8 cellular contexts compared by ENCODE assay signal in genomic region chr17:78723001-78723796, GRCh38. TPM values are rescaled to one million over a fixed set of nuclear protein-coding genes. Genes with fewer than 3 reads are reported as not detected.
A peak's percentile ranks its signal among the peaks of the same experiment; 100 is the strongest.
DNase-seq lines count a peak whose midpoint lies in the region; TF ChIP-seq lines count a peak whose summit lies in the region.

No MANE protein-coding gene starts in this region.

- peak overlapping the region in 1 of 2 experiments; percentile 70 for H2BK12ac ChIP-seq in mesenchymal stem cell (ENCODE audit: low read length in 2 of 2)

- H3K27me3 ChIP-seq in BLaER1 (no peaks in the 10 kb centered on the region), mesenchymal stem cell (ENCODE audit: control insufficient read depth in 1 of 2, insufficient read depth in 1 of 2, low read length in 2 of 2) (no peaks in the 10 kb centered on the region), vagina (no peaks in the 10 kb centered on the region), MG63 (no peaks in the 10 kb centered on the region)

- DNase-seq in NCI-H1417 (lab: John Stamatoyannopoulos, UW) (peak; percentile 47 to 84 (median 75)), chondrocyte (ENCODE audit: low spot score) (no peak), mesenchymal stem cell (peak; percentile 61), vagina (ENCODE audit: extremely low spot score in 2 of 2) (no peak), MG63 (no peak), OCI-M1 (lab: John Stamatoyannopoulos, UW) (no peak), SW 1271 (lab: John Stamatoyannopoulos, UW) (no peak)

- peak overlapping the region; percentile 68 for H2BK15ac ChIP-seq in mesenchymal stem cell (ENCODE audit: low read depth, poor library complexity, severe bottlenecking)

- peaks cover 63% of the 10 kb centered on the region for H3K4me1 Mint-ChIP-seq in chondrocyte (ENCODE audit: low read depth)

- no peak for TF ChIP-seq CTCF in chondrocyte (IDR thresholded peaks at IDR 0.05)
- TF ChIP-seq CTCF in vagina (IDR thresholded peaks at IDR 0.05) = no peak

- no peaks in the 10 kb centered on the region for H3K9me3 Mint-ChIP-seq in chondrocyte (ENCODE audit: low read depth)

- H4K20me1 ChIP-seq in BLaER1 = peaks cover 45% of the 10 kb centered on the region

- H4K8ac ChIP-seq in mesenchymal stem cell (ENCODE audit: low read length) = peak overlapping the region; percentile 79

- H2BK120ac ChIP-seq in mesenchymal stem cell (ENCODE audit: low read depth, low read length) = no peak overlapping the region

- intact Hi-C loops in vagina (cut with DNase I) = no loop called here

- H3K4me3 ChIP-seq in BLaER1 = peak overlapping the region; percentile 36
- H3K4me3 ChIP-seq in mesenchymal stem cell (ENCODE audit: insufficient read depth in 1 of 2, low read depth in 1 of 2, low read length in 2 of 2) = peak overlapping the region; percentile 40 to 68
- H3K4me3 ChIP-seq in vagina = peak overlapping the region; percentile 33 to 36
- H3K4me3 ChIP-seq in MG63 = no peak overlapping the region

- H3K79me1 ChIP-seq in mesenchymal stem cell (replicated peaks; ENCODE audit: low read length, poor library complexity, severe bottlenecking) = peaks cover 41% of the 10 kb centered on the region

- no peak overlapping the region for H2BK5ac ChIP-seq in mesenchymal stem cell (ENCODE audit: low read depth, low read length, poor library complexity, severe bottlenecking)

- H3K4me1 ChIP-seq in BLaER1 (peaks cover 100% of the 10 kb centered on the region), mesenchymal stem cell (ENCODE audit: control insufficient read depth, insufficient read depth, low read depth, low read length) (peaks cover 24% of the 10 kb centered on the region), vagina (peaks cover 46% of the 10 kb centered on the region)

- H3K36me3 ChIP-seq in BLaER1 (no peaks in the 10 kb centered on the region), mesenchymal stem cell (ENCODE audit: control insufficient read depth in 1 of 2, insufficient read depth in 2 of 2, low read depth in 1 of 2, low read length in 2 of 2) (peaks cover 0 to 4% of the 10 kb centered on the region in 2 experiments), vagina (no peaks in the 10 kb centered on the region), MG63 (no peaks in the 10 kb centered on the region)

- H3K36me3 Mint-ChIP-seq in chondrocyte (ENCODE audit: low read depth) = no peaks in the 10 kb centered on the region

- peak overlapping the region in 1 of 2 experiments; percentile 92 for H3K14ac ChIP-seq in mesenchymal stem cell (ENCODE audit: low read length in 2 of 2)

- H4K91ac ChIP-seq in mesenchymal stem cell (ENCODE audit: low read length) = peak overlapping the region; percentile 75

- H3K27me3 Mint-ChIP-seq in chondrocyte (ENCODE audit: low read depth) = no peaks in the 10 kb centered on the region

- 11% methylated on average over 22 of the region's 25 CpGs for WGBS in mesenchymal stem cell

- H2AFZ ChIP-seq in mesenchymal stem cell (ENCODE audit: low read depth, low read length) = no peak overlapping the region

- H3K9ac ChIP-seq in BLaER1 = peak overlapping the region; percentile 71
- H3K9ac ChIP-seq in mesenchymal stem cell (ENCODE audit: low read length) = peak overlapping the region; percentile 12

- no peak overlapping the region for H3K4ac ChIP-seq in mesenchymal stem cell (ENCODE audit: low read depth in 1 of 2, low read length in 2 of 2)

- TF ChIP-seq POLR2A in vagina (IDR thresholded peaks at IDR 0.05) = peak in 1 of 2 donors; percentile 14

- H3K27ac Mint-ChIP-seq in chondrocyte (ENCODE audit: unreplicated experiment) = peak overlapping the region; percentile 58

- H3K23ac ChIP-seq in mesenchymal stem cell (ENCODE audit: low read length in 2 of 2) = peak overlapping the region in 1 of 2 experiments; percentile 84

- H2AK5ac ChIP-seq in mesenchymal stem cell (ENCODE audit: low read length, severe bottlenecking) = no peak overlapping the region

- peak overlapping the region; percentile 64 for H3K4me3 Mint-ChIP-seq in chondrocyte (ENCODE audit: unreplicated experiment)

- H3K9me3 ChIP-seq in BLaER1 (no peaks in the 10 kb centered on the region), mesenchymal stem cell (ENCODE audit: control insufficient read depth, low read length) (no peaks in the 10 kb centered on the region), vagina (no peaks in the 10 kb centered on the region), MG63 (no peaks in the 10 kb centered on the region)

- H3K18ac ChIP-seq in mesenchymal stem cell (ENCODE audit: low read depth in 1 of 2, low read length in 2 of 2) = peak overlapping the region; percentile 7 to 25

- peak overlapping the region; percentile 85 for H3K27ac ChIP-seq in BLaER1
- peak overlapping the region; percentile 13 for H3K27ac ChIP-seq in mesenchymal stem cell (ENCODE audit: low read length, poor library complexity, severe bottlenecking)
- peak overlapping the region; percentile 61 for H3K27ac ChIP-seq in vagina

- peak overlapping the region; percentile 96 for H3K4me2 ChIP-seq in BLaER1
- peak overlapping the region; percentile 90 for H3K4me2 ChIP-seq in mesenchymal stem cell (ENCODE audit: low read length, poor library complexity, severe bottlenecking)

RNA-seq across cellular contexts. Expression of gene CYTH1, which starts 58.9 kb away (rescaled TPM):
- 79.2 to 155 TPM (median 80.8 TPM) in 3 replicates for total RNA-seq in chondrocyte
- polyA plus RNA-seq in mesenchymal stem cell (2013, experiment 1 of 2) = 15.0 TPM
- 14.3 TPM for polyA plus RNA-seq in mesenchymal stem cell (2013, experiment 2 of 2)
- total RNA-seq in vagina = 62.9 TPM
- 11.2 and 17.2 TPM in 2 replicates for total RNA-seq in MG63 (2014; rRNA removed; shearing (Covaris generic); ENCODE audit: low replicate concordance)

Comparison
In these comparisons a context has a peak if more than half of its experiments do, and no peak if none do; other contexts are left out.
1. H3K27ac ChIP-seq: peak in every context shown above with its lines; median percentile 85 in BLaER1; 61 in vagina; 13 in mesenchymal stem cell.
2. DNase-seq: peak in NCI-H1417 (3 of 3) and mesenchymal stem cell (single experiment); none in chondrocyte (single experiment), vagina (0 of 2), MG63 (single experiment), OCI-M1 (single experiment) and SW 1271 (0 of 2).